In the genomic region with DNA sequence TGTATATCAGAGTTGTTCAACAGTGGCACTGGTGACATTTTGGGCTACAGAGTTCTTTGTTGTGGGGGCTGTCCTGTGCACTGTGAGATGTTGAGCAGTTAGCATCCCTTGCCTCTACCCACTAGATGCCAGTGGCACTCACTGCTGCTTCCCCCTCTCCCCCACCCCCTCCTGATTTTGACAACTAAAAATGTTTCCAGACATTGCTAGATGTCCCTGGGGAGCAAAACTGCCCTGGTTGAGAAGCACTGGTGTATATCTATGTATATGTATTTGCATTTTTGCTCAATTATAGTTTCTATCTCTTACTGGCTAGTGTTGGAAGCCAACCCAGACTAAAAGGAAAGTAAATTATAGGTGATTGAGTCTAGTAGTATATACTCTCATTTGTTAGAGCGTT, we compare ENCODE assay signal across 8 cellular contexts. TPM values are rescaled to one million over a fixed set of nuclear protein-coding genes. Genes with fewer than 3 reads are reported as not detected.
DNase-seq lines count a peak whose midpoint lies in the region; ATAC-seq and TF ChIP-seq lines count a peak whose summit lies in the region.

No MANE protein-coding gene starts in this region.

- H3K4me3 Mint-ChIP-seq in type B pancreatic cell = peak overlapping the region; percentile 20

- peak overlapping the region; percentile 83; the same call in 1 of the 2 replicates for H3K4me2 ChIP-seq in KMS-11

- no peak overlapping the region for H3K27ac Mint-ChIP-seq in type B pancreatic cell

- peaks cover 22% of the 10 kb centered on the region for H3K27me3 Mint-ChIP-seq in type B pancreatic cell

- H3K27ac ChIP-seq in KMS-11 = no peak overlapping the region

- H3K9me3 ChIP-seq in endocrine pancreas (ENCODE audit: control insufficient read depth, low read length) = no peaks in the 10 kb centered on the region

- peaks cover 4% of the 10 kb centered on the region for H3K36me3 Mint-ChIP-seq in type B pancreatic cell

- POLR2A ChIA-PET in AG04449 (lab: Yijun Ruan, JAX) = no interaction called here

- H3K4me1 Mint-ChIP-seq in type B pancreatic cell (ENCODE audit: unreplicated experiment) = peaks cover 34% of the 10 kb centered on the region

- no peaks in the 10 kb centered on the region for H3K36me3 ChIP-seq in KMS-11 (ENCODE audit: insufficient read depth)
- H3K36me3 ChIP-seq in endocrine pancreas (ENCODE audit: control insufficient read depth, insufficient read depth, low read length) = no peaks in the 10 kb centered on the region

- no peak overlapping the region for H3K9ac ChIP-seq in KMS-11
- no peak overlapping the region for H3K9ac ChIP-seq in endocrine pancreas (ENCODE audit: control insufficient read depth, insufficient read depth, low read length)

- peaks cover 47% of the 10 kb centered on the region for H3K4me1 ChIP-seq in KMS-11 (ENCODE audit: low read depth, poor library complexity, severe bottlenecking)
- peaks cover 11% of the 10 kb centered on the region for H3K4me1 ChIP-seq in endocrine pancreas (ENCODE audit: control insufficient read depth, insufficient read depth, low read length)

- no peak overlapping the region for H2AFZ ChIP-seq in KMS-11 (ENCODE audit: low read depth)

- H3K79me2 ChIP-seq in KMS-11 (ENCODE audit: insufficient read depth, low read depth) = no peaks in the 10 kb centered on the region

- no peaks in the 10 kb centered on the region for H3K27me3 ChIP-seq in KMS-11 (ENCODE audit: insufficient read depth, low read depth)
- no peaks in the 10 kb centered on the region for H3K27me3 ChIP-seq in endocrine pancreas (ENCODE audit: control insufficient read depth, insufficient read depth, low read length)

- no peak for DNase-seq in AG04449 (ENCODE audit: low read depth, low spot score)
- no peak for DNase-seq in type B pancreatic cell (ENCODE audit: extremely low spot score, unreplicated experiment)
- DNase-seq in retina = no peak
- no peak for DNase-seq in HT-29 (ENCODE audit: low spot score)

- H3K4me3 ChIP-seq in AG04449 (ENCODE audit: low read depth, low read length) (peak overlapping the region; percentile 7; the same call in 1 of the 2 replicates), KMS-11 (IDR thresholded peaks at IDR 0.05; ENCODE audit: insufficient read depth, low read depth, low read length) (no peak overlapping the region), endocrine pancreas (ENCODE audit: control insufficient read depth, insufficient read depth, low read length) (peak overlapping the region; percentile 75)

- ATAC-seq in GM19351 (IDR thresholded peaks at IDR 0.05; ENCODE audit: unreplicated experiment) (peak; percentile 16), GM18505 (IDR thresholded peaks at IDR 0.05; ENCODE audit: unreplicated experiment) (no peak)

- no peak for TF ChIP-seq POLR2A in GM18505 (IDR thresholded peaks at IDR 0.05; ENCODE audit: borderline replicate concordance, extremely low read depth, insufficient read depth, insufficient read length)

- CTCF ChIA-PET in AG04449 (lab: Yijun Ruan, JAX) = interaction anchor here (0.8 to 1.5 kb wide), 5 partner anchors 15 to 326 kb away, joined by 3 to 6 read pairs (median 3); no protein-coding TSS in a partner anchor

- no peaks in the 10 kb centered on the region for H4K20me1 ChIP-seq in KMS-11 (ENCODE audit: insufficient read depth)

- TF ChIP-seq CTCF in AG04449 (IDR thresholded peaks at IDR 0.05; ENCODE audit: insufficient read depth, low read length, missing control alignments) (no peak), KMS-11 (conservative IDR thresholded peaks at IDR 0.05; ENCODE audit: low read depth, low read length) (no peak), type B pancreatic cell (conservative IDR thresholded peaks at IDR 0.05) (no peak)

- no peaks in the 10 kb centered on the region for H3K9me3 Mint-ChIP-seq in type B pancreatic cell

RNA-seq across cellular contexts. Expression of gene TMEM131L, which starts 2.4 kb away (rescaled TPM):
- total RNA-seq in type B pancreatic cell (ENCODE audit: low replicate concordance) = 5.4 and 21.3 TPM in 2 replicates
- total RNA-seq in HT-29 (2014; rRNA removed; shearing (Covaris generic)) = 4.6 and 6.3 TPM in 2 replicates
